In genomic region chr10:21217748-21218367, GRCh38 we compare ENCODE assay signal across 1 cellular context.
TF ChIP-seq lines count a peak whose summit lies in the region.

No MANE protein-coding gene starts in this region.

TF ChIP-seq in K562, 482 proteins besides CTCF, POLR2A, EP300 and RAD21 (continues in another document):
- no peak for TF ChIP-seq SMARCC2 (IDR thresholded peaks at IDR 0.05; ENCODE audit: low read depth)
- TF ChIP-seq ZZZ3 (IDR thresholded peaks at IDR 0.05), result no peak
- TF ChIP-seq ETS2 (tag; IDR thresholded peaks at IDR 0.05; ENCODE audit: borderline replicate concordance, poor library complexity, severe bottlenecking), result no peak
- no peak for TF ChIP-seq E2F3 (CRISPR knock-in tag; IDR thresholded peaks at IDR 0.05)
- no peak for TF ChIP-seq PATZ1 (CRISPR knock-in tag; IDR thresholded peaks at IDR 0.05; ENCODE audit: borderline replicate concordance)
- TF ChIP-seq, protein P1, sequence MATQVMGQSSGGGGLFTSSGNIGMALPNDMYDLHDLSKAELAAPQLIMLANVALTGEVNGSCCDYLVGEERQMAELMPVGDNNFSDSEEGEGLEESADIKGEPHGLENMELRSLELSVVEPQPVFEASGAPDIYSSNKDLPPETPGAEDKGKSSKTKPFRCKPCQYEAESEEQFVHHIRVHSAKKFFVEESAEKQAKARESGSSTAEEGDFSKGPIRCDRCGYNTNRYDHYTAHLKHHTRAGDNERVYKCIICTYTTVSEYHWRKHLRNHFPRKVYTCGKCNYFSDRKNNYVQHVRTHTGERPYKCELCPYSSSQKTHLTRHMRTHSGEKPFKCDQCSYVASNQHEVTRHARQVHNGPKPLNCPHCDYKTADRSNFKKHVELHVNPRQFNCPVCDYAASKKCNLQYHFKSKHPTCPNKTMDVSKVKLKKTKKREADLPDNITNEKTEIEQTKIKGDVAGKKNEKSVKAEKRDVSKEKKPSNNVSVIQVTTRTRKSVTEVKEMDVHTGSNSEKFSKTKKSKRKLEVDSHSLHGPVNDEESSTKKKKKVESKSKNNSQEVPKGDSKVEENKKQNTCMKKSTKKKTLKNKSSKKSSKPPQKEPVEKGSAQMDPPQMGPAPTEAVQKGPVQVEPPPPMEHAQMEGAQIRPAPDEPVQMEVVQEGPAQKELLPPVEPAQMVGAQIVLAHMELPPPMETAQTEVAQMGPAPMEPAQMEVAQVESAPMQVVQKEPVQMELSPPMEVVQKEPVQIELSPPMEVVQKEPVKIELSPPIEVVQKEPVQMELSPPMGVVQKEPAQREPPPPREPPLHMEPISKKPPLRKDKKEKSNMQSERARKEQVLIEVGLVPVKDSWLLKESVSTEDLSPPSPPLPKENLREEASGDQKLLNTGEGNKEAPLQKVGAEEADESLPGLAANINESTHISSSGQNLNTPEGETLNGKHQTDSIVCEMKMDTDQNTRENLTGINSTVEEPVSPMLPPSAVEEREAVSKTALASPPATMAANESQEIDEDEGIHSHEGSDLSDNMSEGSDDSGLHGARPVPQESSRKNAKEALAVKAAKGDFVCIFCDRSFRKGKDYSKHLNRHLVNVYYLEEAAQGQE (CRISPR knock-in tag; IDR thresholded peaks at IDR 0.05; ENCODE audit: low read depth), result no peak
- TF ChIP-seq THRAP3 (IDR thresholded peaks at IDR 0.05; ENCODE audit: borderline replicate concordance), result no peak
- TF ChIP-seq, protein P2, sequence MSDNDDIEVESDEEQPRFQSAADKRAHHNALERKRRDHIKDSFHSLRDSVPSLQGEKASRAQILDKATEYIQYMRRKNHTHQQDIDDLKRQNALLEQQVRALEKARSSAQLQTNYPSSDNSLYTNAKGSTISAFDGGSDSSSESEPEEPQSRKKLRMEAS (CRISPR knock-in tag; IDR thresholded peaks at IDR 0.05), result no peak
- no peak for TF ChIP-seq TARDBP (IDR thresholded peaks at IDR 0.05)
- no peak for TF ChIP-seq TFAM (CRISPR knock-in tag; conservative IDR thresholded peaks at IDR 0.05)
- no peak for TF ChIP-seq TCFL5 (CRISPR knock-in tag; conservative IDR thresholded peaks at IDR 0.05)
- 0 out of 2 replicates have a peak, but pooled peaks have one; percentile 47 for TF ChIP-seq TCF3 (CRISPR knock-in tag; IDR thresholded peaks at IDR 0.05)
- TF ChIP-seq CBFA2T2 (conservative IDR thresholded peaks at IDR 0.05), result peak; percentile 20; the same call in 1 of the 2 replicates
- TF ChIP-seq ZNF586 (CRISPR knock-in tag; conservative IDR thresholded peaks at IDR 0.05), result no peak
- TF ChIP-seq SRSF7 (optimal IDR thresholded peaks at IDR 0.05; ENCODE audit: low read depth, low read length), result no peak
- TF ChIP-seq ZKSCAN8 (CRISPR knock-in tag; IDR thresholded peaks at IDR 0.05), result no peak
- TF ChIP-seq, protein P3, sequence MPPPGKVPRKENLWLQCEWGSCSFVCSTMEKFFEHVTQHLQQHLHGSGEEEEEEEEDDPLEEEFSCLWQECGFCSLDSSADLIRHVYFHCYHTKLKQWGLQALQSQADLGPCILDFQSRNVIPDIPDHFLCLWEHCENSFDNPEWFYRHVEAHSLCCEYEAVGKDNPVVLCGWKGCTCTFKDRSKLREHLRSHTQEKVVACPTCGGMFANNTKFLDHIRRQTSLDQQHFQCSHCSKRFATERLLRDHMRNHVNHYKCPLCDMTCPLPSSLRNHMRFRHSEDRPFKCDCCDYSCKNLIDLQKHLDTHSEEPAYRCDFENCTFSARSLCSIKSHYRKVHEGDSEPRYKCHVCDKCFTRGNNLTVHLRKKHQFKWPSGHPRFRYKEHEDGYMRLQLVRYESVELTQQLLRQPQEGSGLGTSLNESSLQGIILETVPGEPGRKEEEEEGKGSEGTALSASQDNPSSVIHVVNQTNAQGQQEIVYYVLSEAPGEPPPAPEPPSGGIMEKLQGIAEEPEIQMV (tag; conservative IDR thresholded peaks at IDR 0.05; ENCODE audit: low read depth), result no peak
- TF ChIP-seq ZNF444 (CRISPR knock-in tag; IDR thresholded peaks at IDR 0.05), result no peak
- no peak for TF ChIP-seq TAF1 (IDR thresholded peaks at IDR 0.05; ENCODE audit: control insufficient read depth, extremely low read depth, insufficient read depth, low read length, severe bottlenecking)
- no peak for TF ChIP-seq UBTF (IDR thresholded peaks at IDR 0.05; ENCODE audit: borderline replicate concordance in 1 of 2, low read depth in 2 of 2, low read length in 2 of 2)
- no peak for TF ChIP-seq ZNF316 (IDR thresholded peaks at IDR 0.05)
- TF ChIP-seq ARID1B (IDR thresholded peaks at IDR 0.05), result peak; percentile 39; the same call in 1 of the 2 replicates
- peak; percentile 7; the same call in 1 of the 2 replicates for TF ChIP-seq TAL1 (IDR thresholded peaks at IDR 0.05)
- TF ChIP-seq HEY1 (CRISPR knock-in tag; IDR thresholded peaks at IDR 0.05; ENCODE audit: borderline replicate concordance), result no peak
- no peak for TF ChIP-seq TEAD4 (IDR thresholded peaks at IDR 0.05; ENCODE audit: low read length)
- TF ChIP-seq TEAD4 (CRISPR knock-in tag; IDR thresholded peaks at IDR 0.05; ENCODE audit: borderline replicate concordance), result no peak
- no peak for TF ChIP-seq KAT8 (IDR thresholded peaks at IDR 0.05; ENCODE audit: low read depth)
- no peak for TF ChIP-seq GABPB1 (CRISPR knock-in tag; IDR thresholded peaks at IDR 0.05)
- TF ChIP-seq CXXC5 (CRISPR knock-in tag; IDR thresholded peaks at IDR 0.05), result peak; percentile 35
- no peak for TF ChIP-seq PHB (CRISPR knock-in tag; IDR thresholded peaks at IDR 0.05)
- TF ChIP-seq, protein P4, sequence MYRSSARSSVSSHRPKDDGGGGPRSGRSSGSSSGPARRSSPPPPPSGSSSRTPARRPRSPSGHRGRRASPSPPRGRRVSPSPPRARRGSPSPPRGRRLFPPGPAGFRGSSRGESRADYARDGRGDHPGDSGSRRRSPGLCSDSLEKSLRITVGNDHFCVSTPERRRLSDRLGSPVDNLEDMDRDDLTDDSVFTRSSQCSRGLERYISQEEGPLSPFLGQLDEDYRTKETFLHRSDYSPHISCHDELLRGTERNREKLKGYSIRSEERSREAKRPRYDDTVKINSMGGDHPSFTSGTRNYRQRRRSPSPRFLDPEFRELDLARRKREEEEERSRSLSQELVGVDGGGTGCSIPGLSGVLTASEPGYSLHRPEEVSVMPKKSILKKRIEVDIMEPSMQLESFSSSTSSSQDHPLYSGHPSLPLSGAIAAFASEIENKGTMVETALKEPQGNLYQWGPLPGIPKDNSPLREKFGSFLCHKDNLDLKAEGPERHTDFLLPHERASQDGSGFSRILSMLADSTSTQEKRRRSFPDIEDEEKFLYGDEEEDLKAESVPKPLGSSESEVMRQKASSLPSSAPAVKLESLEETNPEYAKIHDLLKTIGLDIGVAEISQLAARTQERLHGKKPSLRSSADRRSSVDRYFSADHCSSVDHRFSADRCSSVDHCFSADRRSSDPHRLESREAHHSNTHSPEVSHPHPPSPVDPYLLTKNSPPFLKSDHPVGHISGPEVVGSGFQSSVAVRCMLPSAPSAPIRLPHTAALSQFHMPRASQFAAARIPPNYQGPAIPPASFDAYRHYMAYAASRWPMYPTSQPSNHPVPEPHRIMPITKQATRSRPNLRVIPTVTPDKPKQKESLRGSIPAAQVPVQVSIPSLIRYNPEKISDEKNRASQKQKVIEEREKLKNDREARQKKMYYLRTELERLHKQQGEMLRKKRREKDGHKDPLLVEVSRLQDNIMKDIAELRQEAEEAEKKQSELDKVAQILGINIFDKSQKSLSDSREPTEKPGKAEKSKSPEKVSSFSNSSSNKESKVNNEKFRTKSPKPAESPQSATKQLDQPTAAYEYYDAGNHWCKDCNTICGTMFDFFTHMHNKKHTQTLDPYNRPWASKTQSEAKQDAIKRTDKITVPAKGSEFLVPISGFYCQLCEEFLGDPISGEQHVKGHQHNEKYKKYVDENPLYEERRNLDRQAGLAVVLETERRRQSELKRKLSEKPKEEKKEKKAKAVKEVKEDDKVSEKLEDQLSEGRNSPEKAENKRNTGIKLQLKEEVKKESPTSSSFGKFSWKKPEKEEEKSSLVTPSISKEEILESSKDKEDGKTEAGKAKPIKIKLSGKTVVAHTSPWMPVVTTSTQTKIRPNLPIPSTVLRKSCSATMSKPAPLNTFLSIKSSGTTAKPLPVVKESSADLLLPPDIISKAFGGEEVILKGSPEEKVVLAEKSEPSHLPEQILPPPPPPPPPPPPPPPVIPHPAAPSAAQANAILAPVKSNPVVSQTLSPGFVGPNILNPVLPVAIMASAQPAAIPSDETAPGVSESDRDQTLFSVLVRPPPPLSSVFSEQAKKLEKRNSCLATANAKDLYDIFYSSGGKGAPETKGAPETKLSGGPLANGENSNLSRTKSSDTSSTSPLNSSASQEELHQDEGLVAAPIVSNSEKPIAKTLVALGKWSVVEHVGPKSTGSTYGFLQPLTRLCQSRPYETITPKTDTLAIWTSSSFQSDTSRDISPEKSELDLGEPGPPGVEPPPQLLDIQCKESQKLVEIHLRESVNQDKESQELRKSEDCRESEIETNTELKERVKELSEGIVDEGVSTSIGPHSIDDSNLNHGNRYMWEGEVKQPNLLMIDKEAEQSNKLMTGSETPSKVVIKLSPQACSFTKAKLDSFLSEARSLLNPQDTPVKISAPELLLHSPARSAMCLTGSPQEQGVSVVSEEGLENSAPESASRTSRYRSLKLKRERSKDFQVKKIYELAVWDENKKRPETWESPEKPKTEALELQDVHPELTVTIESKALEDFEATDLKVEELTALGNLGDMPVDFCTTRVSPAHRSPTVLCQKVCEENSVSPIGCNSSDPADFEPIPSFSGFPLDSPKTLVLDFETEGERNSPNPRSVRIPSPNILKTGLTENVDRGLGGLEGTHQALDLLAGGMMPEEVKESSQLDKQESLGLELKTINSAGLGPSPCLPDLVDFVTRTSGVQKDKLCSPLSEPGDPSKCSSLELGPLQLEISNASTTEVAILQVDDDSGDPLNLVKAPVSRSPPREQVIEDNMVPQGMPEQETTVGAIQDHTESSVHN (IDR thresholded peaks at IDR 0.05; ENCODE audit: borderline replicate concordance in 1 of 2, low read depth in 1 of 2), result no peak
- TF ChIP-seq ZNF668 (CRISPR knock-in tag; IDR thresholded peaks at IDR 0.05), result no peak
- TF ChIP-seq, protein P5, sequence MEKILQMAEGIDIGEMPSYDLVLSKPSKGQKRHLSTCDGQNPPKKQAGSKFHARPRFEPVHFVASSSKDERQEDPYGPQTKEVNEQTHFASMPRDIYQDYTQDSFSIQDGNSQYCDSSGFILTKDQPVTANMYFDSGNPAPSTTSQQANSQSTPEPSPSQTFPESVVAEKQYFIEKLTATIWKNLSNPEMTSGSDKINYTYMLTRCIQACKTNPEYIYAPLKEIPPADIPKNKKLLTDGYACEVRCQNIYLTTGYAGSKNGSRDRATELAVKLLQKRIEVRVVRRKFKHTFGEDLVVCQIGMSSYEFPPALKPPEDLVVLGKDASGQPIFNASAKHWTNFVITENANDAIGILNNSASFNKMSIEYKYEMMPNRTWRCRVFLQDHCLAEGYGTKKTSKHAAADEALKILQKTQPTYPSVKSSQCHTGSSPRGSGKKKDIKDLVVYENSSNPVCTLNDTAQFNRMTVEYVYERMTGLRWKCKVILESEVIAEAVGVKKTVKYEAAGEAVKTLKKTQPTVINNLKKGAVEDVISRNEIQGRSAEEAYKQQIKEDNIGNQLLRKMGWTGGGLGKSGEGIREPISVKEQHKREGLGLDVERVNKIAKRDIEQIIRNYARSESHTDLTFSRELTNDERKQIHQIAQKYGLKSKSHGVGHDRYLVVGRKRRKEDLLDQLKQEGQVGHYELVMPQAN (IDR thresholded peaks at IDR 0.05; ENCODE audit: borderline replicate concordance), result no peak
- TF ChIP-seq ZNF165 (CRISPR knock-in tag; IDR thresholded peaks at IDR 0.05; ENCODE audit: borderline replicate concordance), result no peak
- no peak for TF ChIP-seq MNT (conservative IDR thresholded peaks at IDR 0.05)
- TF ChIP-seq CSDE1 (IDR thresholded peaks at IDR 0.05), result no peak
- no peak for TF ChIP-seq ZNF23 (CRISPR knock-in tag; IDR thresholded peaks at IDR 0.05)
- no peak for TF ChIP-seq ZNF41 (CRISPR knock-in tag; conservative IDR thresholded peaks at IDR 0.05)
- 0 out of 2 replicates have a peak, but pooled peaks have one; percentile 14 for TF ChIP-seq ZNF175 (CRISPR knock-in tag; IDR thresholded peaks at IDR 0.05; ENCODE audit: low read depth)
